ENCODE assay signal across 1 cellular context in the genomic region with DNA sequence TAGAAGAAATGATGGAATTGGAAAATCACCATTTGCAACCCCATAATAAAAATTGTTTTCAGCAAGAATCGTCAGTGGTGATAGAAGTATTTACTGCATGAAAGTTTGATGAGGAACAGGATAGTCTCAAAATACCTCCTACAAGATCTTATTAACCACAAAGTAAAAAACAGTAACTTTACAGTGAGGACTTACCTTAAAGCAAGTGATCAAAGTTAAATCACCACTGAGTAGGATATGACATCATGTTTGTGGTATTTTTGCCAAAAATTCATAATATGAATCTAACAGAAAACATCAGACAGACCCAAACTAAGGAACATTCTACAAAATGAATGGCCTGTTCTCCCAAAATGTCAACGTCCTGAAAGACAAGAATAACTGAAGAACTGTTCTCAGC.
TF ChIP-seq lines count a peak whose summit lies in the region.

No MANE protein-coding gene starts in this region.

TF ChIP-seq in HepG2, 621 proteins besides CTCF, POLR2A, EP300 and RAD21:
- TF ChIP-seq ATF7 (IDR thresholded peaks at IDR 0.05) (peak; percentile 23; the same call in 1 of the 2 replicates), ATF7 (CRISPR knock-in tag; IDR thresholded peaks at IDR 0.05) (no peak), TSC22D2 (CRISPR knock-in tag; IDR thresholded peaks at IDR 0.05; ENCODE audit: borderline replicate concordance) (no peak), MLXIP (CRISPR knock-in tag; IDR thresholded peaks at IDR 0.05; ENCODE audit: borderline replicate concordance) (no peak), KMT2A (CRISPR knock-in tag; IDR thresholded peaks at IDR 0.05) (no peak)
